In the genomic region with DNA sequence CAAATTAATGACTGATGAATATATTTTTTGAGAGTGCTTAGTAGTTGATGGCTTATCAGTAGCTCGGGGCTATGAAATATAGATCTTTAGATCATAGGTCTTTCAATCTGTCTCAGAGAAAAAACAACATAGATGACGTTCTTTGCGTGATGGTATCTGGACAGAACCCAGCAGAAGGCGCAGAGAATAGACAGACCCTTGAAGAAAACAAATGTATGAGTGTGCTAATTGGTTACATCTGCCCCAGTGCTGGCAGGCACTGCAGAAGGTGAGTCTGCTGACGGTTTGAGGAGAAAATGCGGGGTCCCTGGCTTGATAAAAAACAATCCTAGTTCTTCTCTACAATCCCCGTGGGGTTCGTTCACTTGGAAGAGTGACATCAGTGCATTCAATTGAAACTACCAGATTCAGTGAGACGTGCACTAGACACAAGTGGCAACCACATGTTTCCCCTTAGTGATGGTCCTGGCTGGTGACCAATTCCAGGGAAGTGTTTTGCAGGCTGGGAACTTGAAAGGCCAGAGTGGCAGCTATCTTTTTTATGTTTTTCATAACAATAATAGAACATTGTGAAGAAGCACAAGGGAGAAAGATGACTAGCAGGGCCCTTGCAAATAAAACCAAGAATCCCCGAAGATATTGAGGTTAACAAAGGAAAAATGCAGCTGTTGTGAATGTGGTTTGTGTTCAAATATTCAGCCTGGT, we compare ENCODE assay signal across 1 cellular context.
TF ChIP-seq lines count a peak whose summit lies in the region.

No MANE protein-coding gene starts in this region.

TF ChIP-seq in SK-N-SH treated with all-trans-retinoic acid at 6 μM for 48 hours, 23 proteins besides CTCF, POLR2A, EP300 and RAD21 (continued from another document):
- TF ChIP-seq, protein P1, sequence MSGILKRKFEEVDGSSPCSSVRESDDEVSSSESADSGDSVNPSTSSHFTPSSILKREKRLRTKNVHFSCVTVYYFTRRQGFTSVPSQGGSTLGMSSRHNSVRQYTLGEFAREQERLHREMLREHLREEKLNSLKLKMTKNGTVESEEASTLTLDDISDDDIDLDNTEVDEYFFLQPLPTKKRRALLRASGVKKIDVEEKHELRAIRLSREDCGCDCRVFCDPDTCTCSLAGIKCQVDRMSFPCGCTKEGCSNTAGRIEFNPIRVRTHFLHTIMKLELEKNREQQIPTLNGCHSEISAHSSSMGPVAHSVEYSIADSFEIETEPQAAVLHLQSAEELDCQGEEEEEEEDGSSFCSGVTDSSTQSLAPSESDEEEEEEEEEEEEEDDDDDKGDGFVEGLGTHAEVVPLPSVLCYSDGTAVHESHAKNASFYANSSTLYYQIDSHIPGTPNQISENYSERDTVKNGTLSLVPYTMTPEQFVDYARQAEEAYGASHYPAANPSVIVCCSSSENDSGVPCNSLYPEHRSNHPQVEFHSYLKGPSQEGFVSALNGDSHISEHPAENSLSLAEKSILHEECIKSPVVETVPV (CRISPR knock-in tag; IDR thresholded peaks at IDR 0.05): peak; percentile 84; the same call in 1 of the 2 replicates
- peak; percentile 74 for TF ChIP-seq ESRRG (CRISPR knock-in tag; IDR thresholded peaks at IDR 0.05)
- TF ChIP-seq TOX (CRISPR knock-in tag; IDR thresholded peaks at IDR 0.05; ENCODE audit: borderline replicate concordance): no peak
- peak; percentile 72; the same call in 1 of the 2 replicates for TF ChIP-seq GLIS3 (CRISPR knock-in tag; IDR thresholded peaks at IDR 0.05)
- peak; percentile 84 for TF ChIP-seq ISL1 (CRISPR knock-in tag; IDR thresholded peaks at IDR 0.05)
- TF ChIP-seq SNAI2 (CRISPR knock-in tag; IDR thresholded peaks at IDR 0.05): 0 out of 2 replicates have a peak, but pooled peaks have one; percentile 32
